ENCODE assay signal across 27 cellular contexts in genomic region chr5:135831439-135832262, GRCh38. TPM values are rescaled to one million over a fixed set of nuclear protein-coding genes. Genes with fewer than 3 reads are reported as not detected.
"Had no signal": no experiment of that assay in that cellular context is flagged by ENCODE, and none has a peak within 500 bp of the region (broad histone marks: within the 10 kb centered on the region; RNA-seq: fewer than 3 reads in every experiment).

No MANE protein-coding gene starts in this region.

- FAIRE-seq: bronchial epithelial cell, pancreas, small intestine had no signal

- H3K27ac Mint-ChIP-seq: activated CD8-positive, alpha-beta T cell treated with anti-CD3 and anti-CD28 coated beads, Interleukin-2, amount 10 ng/mL, durations not matched to agents 7 days and 5 days; activated naive CD4-positive, alpha-beta T cell treated with anti-CD3 and anti-CD28 coated beads, Interleukin-2, amount 10 ng/mL, durations not matched to agents 7 days and 5 days; mesothelial cell of epicardium; naive thymus-derived CD8-positive, alpha-beta T cell; stimulated activated naive B cell treated with anti-CD40 and anti-IgM and Interleukin-4, amounts not matched to agents 10 μg/mL and 1 μg/mL and 100 μg/mL, for 72 hours; T-cell; T-helper 2 cell treated with Interferon-gamma antibody and Interleukin-4, amounts not matched to agents 5 μg/mL and 100 μg/mL, for 36 hours had no signal

- DNase-seq: activated CD4-positive, alpha-beta T cell treated with anti-CD3 and anti-CD28 coated beads, Interleukin-2, amount 50 U/mL, for 1 hour; activated CD4-positive, CD25-positive, alpha-beta regulatory T cell treated with anti-CD3 and anti-CD28 coated beads, Interleukin-2, amount 50 U/mL, for 72 hours; activated CD8-positive, alpha-beta T cell treated with anti-CD3 and anti-CD28 coated beads, Interleukin-2, amount 10 ng/mL, durations not matched to agents 7 days and 5 days; activated naive CD4-positive, alpha-beta T cell treated with anti-CD3 and anti-CD28 coated beads, Interleukin-2, amount 10 ng/mL, durations not matched to agents 7 days and 5 days; activated T-cell treated with anti-CD3 and anti-CD28 coated beads, Interleukin-2, amount 50 U/mL, for 48 hours; amygdala; cortex of kidney; effector CD4-positive, alpha-beta T cell; erythroblast; foreskin keratinocyte; naive thymus-derived CD8-positive, alpha-beta T cell; pancreas; small intestine; stimulated activated CD4-positive, alpha-beta T cell treated with anti-CD3 and anti-CD28 coated beads, Interleukin-2, amount 100 ng/mL, for 48 hours; stimulated activated CD8-positive, alpha-beta memory T cell treated with anti-CD3 and anti-CD28 coated beads, Interleukin-4, amount 100 ng/mL, for 48 hours; stimulated activated naive B cell treated with anti-CD40 and anti-IgM and Interleukin-4, amounts not matched to agents 10 μg/mL and 1 μg/mL and 100 μg/mL, for 72 hours; trophoblast cell had no signal

- H3K9me3 ChIP-seq: pancreas had no signal

- H3K27me3 ChIP-seq: pancreas had no signal

- H3K9me3 Mint-ChIP-seq: activated naive CD4-positive, alpha-beta T cell treated with anti-CD3 and anti-CD28 coated beads, Interleukin-2, amount 10 ng/mL, durations not matched to agents 7 days and 5 days; mesothelial cell of epicardium; stimulated activated naive B cell treated with anti-CD40 and anti-IgM and Interleukin-4, amounts not matched to agents 10 μg/mL and 1 μg/mL and 100 μg/mL, for 72 hours; T-cell; T-helper 2 cell treated with Interferon-gamma antibody and Interleukin-4, amounts not matched to agents 5 μg/mL and 100 μg/mL, for 36 hours had no signal

- H3K36me3 Mint-ChIP-seq: activated naive CD4-positive, alpha-beta T cell treated with anti-CD3 and anti-CD28 coated beads, Interleukin-2, amount 10 ng/mL, durations not matched to agents 7 days and 5 days; mesothelial cell of epicardium; stimulated activated naive B cell treated with anti-CD40 and anti-IgM and Interleukin-4, amounts not matched to agents 10 μg/mL and 1 μg/mL and 100 μg/mL, for 72 hours; T-cell had no signal

- H3K4me1 ChIP-seq: foreskin keratinocyte, pancreas had no signal

- H3K4me1 Mint-ChIP-seq: activated naive CD4-positive, alpha-beta T cell treated with anti-CD3 and anti-CD28 coated beads, Interleukin-2, amount 10 ng/mL, durations not matched to agents 7 days and 5 days had no signal

- ATAC-seq: activated CD8-positive, alpha-beta T cell treated with anti-CD3 and anti-CD28 coated beads, Interleukin-2, amount 10 ng/mL, durations not matched to agents 7 days and 5 days; foreskin keratinocyte; left lobe of liver; naive thymus-derived CD8-positive, alpha-beta T cell; pancreas; sciatic nerve; stimulated activated naive B cell treated with anti-CD40 and anti-IgM and Interleukin-4, amounts not matched to agents 10 μg/mL and 1 μg/mL and 100 μg/mL, for 72 hours; T-cell had no signal

- H3K4me3 ChIP-seq: lung, pancreas had no signal

- H3K4me3 Mint-ChIP-seq: activated CD8-positive, alpha-beta T cell treated with anti-CD3 and anti-CD28 coated beads, Interleukin-2, amount 10 ng/mL, durations not matched to agents 7 days and 5 days; activated naive CD4-positive, alpha-beta T cell treated with anti-CD3 and anti-CD28 coated beads, Interleukin-2, amount 10 ng/mL, durations not matched to agents 7 days and 5 days; mesothelial cell of epicardium; naive thymus-derived CD8-positive, alpha-beta T cell; stimulated activated naive B cell treated with anti-CD40 and anti-IgM and Interleukin-4, amounts not matched to agents 10 μg/mL and 1 μg/mL and 100 μg/mL, for 72 hours; T-cell; T-helper 2 cell treated with Interferon-gamma antibody and Interleukin-4, amounts not matched to agents 5 μg/mL and 100 μg/mL, for 36 hours had no signal

- H3K36me3 ChIP-seq: pancreas had no signal

- H3K27ac ChIP-seq: foreskin keratinocyte, pancreas, VCaP had no signal

RNA-seq across cellular contexts. Expression of gene SLC25A48, which starts 2.8 kb away (rescaled TPM):
- total RNA-seq: activated CD8-positive, alpha-beta T cell treated with anti-CD3 and anti-CD28 coated beads, Interleukin-2, amount 10 ng/mL, durations not matched to agents 7 days and 5 days; bronchial epithelial cell; foreskin keratinocyte; kidney epithelial cell; lung; naive thymus-derived CD8-positive, alpha-beta T cell; pulmonary artery endothelial cell; T-cell had no signal
